Comparison of ENCODE assay signal across 8 cellular contexts in the genomic region with DNA sequence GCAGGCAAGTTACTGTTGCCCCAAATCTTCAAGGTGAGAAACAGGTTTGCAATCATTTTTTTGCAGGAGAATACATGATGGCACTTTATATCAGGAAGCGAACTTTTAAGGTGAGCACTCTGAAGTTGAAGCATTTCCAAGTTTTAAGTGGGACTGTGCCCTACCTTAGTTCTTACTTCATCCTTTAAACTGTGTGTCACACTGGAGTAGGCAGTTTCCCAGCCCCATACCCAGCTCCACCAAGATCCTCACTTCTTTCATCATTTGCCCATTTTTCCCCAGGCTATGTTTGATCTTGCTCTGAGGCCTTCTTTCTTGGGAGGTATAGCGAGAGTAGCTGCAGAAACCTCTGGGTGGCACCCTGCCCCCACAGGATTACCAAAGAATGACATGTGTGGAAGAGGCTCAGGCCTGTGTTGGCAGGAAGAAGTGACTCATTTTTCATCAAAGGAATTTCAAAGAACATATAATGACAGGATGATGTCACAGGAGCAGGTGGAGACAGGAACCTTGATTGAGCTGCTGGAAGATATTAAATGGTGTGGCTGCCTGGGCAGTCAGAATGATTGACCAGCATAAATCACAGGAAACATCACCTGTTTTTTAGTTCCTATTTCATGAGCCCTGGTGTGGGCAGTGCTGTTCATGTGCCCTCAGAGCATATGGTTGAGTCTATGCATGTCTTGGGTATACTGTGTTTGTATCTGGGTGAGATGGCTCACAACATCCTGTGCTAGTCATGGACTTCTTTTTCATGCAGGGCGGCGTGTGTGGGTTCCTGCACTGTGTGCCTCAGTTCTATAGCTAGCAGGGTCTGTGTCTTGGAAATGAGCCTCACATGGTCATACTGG. TPM values are rescaled to one million over a fixed set of nuclear protein-coding genes. Genes with fewer than 3 reads are reported as not detected.
DNase-seq lines count a peak whose midpoint lies in the region; ATAC-seq and TF ChIP-seq lines count a peak whose summit lies in the region.

No MANE protein-coding gene starts in this region.

- whole genome bisulfite sequencing in aorta, 2 donors = 85% methylated on average over 4 of the region's 4 CpGs

- H3K4me1 ChIP-seq in Peyer's patch (peaks cover 0 to 17% (median 6%) of the 10 kb centered on the region in 4 donors), aorta (ENCODE audit: control insufficient read depth in 1 of 2, insufficient read depth in 2 of 2, low read length in 2 of 2) (no peaks in the 10 kb centered on the region)

- no peak for TF ChIP-seq POLR2A in Peyer's patch (IDR thresholded peaks at IDR 0.05)

- H3K36me3 ChIP-seq in Peyer's patch (no peaks in the 10 kb centered on the region), aorta (ENCODE audit: control insufficient read depth in 1 of 2, insufficient read depth in 2 of 2, low read length in 1 of 2) (no peaks in the 10 kb centered on the region)

- TF ChIP-seq CTCF in Peyer's patch (IDR thresholded peaks at IDR 0.05) (peak; percentile 46 to 78 (median 69)), fibroblast of the aortic adventitia (IDR thresholded peaks at IDR 0.05; ENCODE audit: insufficient read depth, low read length) (peak; percentile 34)

- ATAC-seq in aorta (ENCODE audit: low FRiP score) (peak; percentile 58), HG03039 (IDR thresholded peaks at IDR 0.05; ENCODE audit: unreplicated experiment) (no peak)

- no peaks in the 10 kb centered on the region for H3K9me3 ChIP-seq in Peyer's patch
- no peaks in the 10 kb centered on the region for H3K9me3 ChIP-seq in aorta (ENCODE audit: control insufficient read depth, low read length)

- H3K27me3 ChIP-seq in Peyer's patch = no peaks in the 10 kb centered on the region
- no peaks in the 10 kb centered on the region for H3K27me3 ChIP-seq in aorta (ENCODE audit: control insufficient read depth in 1 of 2, insufficient read depth in 2 of 2, low read length in 1 of 2)

- H3K27ac ChIP-seq in Peyer's patch = peak overlapping the region in 3 of 4 donors; percentile 21 to 75 (median 59)
- no peak overlapping the region for H3K27ac ChIP-seq in aorta (ENCODE audit: low read depth in 1 of 2, low read length in 2 of 2)

- DNase-seq in GF-D8 (lab: John Stamatoyannopoulos, UW) = peak; percentile 40
- peak; percentile 81 for DNase-seq in HS-5 (ENCODE audit: low read depth)
- DNase-seq in Peyer's patch = peak; percentile 66 to 91 (median 69)
- peak; percentile 78 for DNase-seq in activated T-cell treated with anti-CD3 and anti-CD28 coated beads, Interleukin-2, amount 50 U/mL, for 1 hour
- peak; percentile 47 for DNase-seq in fibroblast of the aortic adventitia (ENCODE audit: low read depth)
- DNase-seq in pulmonary artery endothelial cell (ENCODE audit: low read depth, low spot score) = peak; percentile 78
- DNase-seq in aorta = peak; percentile 67 to 80

- H3K4me3 ChIP-seq in Peyer's patch = no peak overlapping the region
- H3K4me3 ChIP-seq in fibroblast of the aortic adventitia (ENCODE audit: low read depth, low read length) = no peak overlapping the region
- H3K4me3 ChIP-seq in aorta (ENCODE audit: low read length in 2 of 2) = no peak overlapping the region

- intact Hi-C loops in aorta (cut with DNase I) = no loop called here

RNA-seq across cellular contexts. Expression of a gene that starts 20.8 kb away (rescaled TPM):
- total RNA-seq in Peyer's patch (100 to 1,000 TPM; 187 to 436 (median 261) TPM), fibroblast of the aortic adventitia (ENCODE audit: low replicate concordance) (284 and 368 TPM in 2 replicates), pulmonary artery endothelial cell (580 and 584 TPM in 2 replicates), aorta (100 to 1,000 TPM; 613 to 785 TPM)
- 100 to 1,000 TPM in 1 of 2 donors, 10 to 100 TPM in 1; 38.9 to 159 TPM for polyA plus RNA-seq in aorta

Comparison
In these comparisons a context has a peak if more than half of its experiments do, and no peak if none do; other contexts are left out.
1. H3K27ac ChIP-seq: peak in Peyer's patch (3 of 4); none in aorta (0 of 2).
2. Peak in every context shown above with its lines, with median percentiles within 50 percentile points of each other: DNase-seq.